In genomic region chr2:8174641-8175257, GRCh38 we compare ENCODE assay signal across 27 cellular contexts.
DNase-seq lines count a peak whose midpoint lies in the region; ATAC-seq and TF ChIP-seq lines count a peak whose summit lies in the region.
"Had no signal": no experiment of that assay in that cellular context is flagged by ENCODE, and none has a peak within 500 bp of the region (broad histone marks: within the 10 kb centered on the region; RNA-seq: fewer than 3 reads in every experiment).

No MANE protein-coding gene starts in this region.

- H3K4me3 ChIP-seq in astrocyte of the spinal cord (ENCODE audit: low read depth, low read length) = no peak overlapping the region
- H3K4me3 ChIP-seq in tibial artery = no peak overlapping the region
- no peak overlapping the region for H3K4me3 ChIP-seq in lower lobe of right lung
- H3K4me3 ChIP-seq: dorsolateral prefrontal cortex, GM12878, heart left ventricle, right atrium auricular region, tibial nerve had no signal

- in situ Hi-C loops in astrocyte of the spinal cord (cut with HindIII; ENCODE audit: low sequenced_read_pairs) = no loop called here

- no peaks in the 10 kb centered on the region for H3K36me3 ChIP-seq in tibial artery
- no peaks in the 10 kb centered on the region for H3K36me3 ChIP-seq in lower lobe of right lung
- H3K36me3 ChIP-seq: heart left ventricle, right atrium auricular region, tibial nerve had no signal

- intact Hi-C loops in tibial artery (cut with DNase I; ENCODE audit: low total_unique reads) = loop anchor here (5.0 kb wide), 1 partner anchor 43 kb away; no protein-coding TSS in a partner anchor
- intact Hi-C loops in lower lobe of right lung (cut with DNase I) = no loop called here
- intact Hi-C loops in posterior vena cava (cut with DNase I) = no loop called here

- no peak for TF ChIP-seq CTCF in astrocyte of the spinal cord (IDR thresholded peaks at IDR 0.05; ENCODE audit: low read depth, low read length)
- no peak for TF ChIP-seq CTCF in tibial artery (IDR thresholded peaks at IDR 0.05)
- TF ChIP-seq CTCF in lower lobe of right lung (IDR thresholded peaks at IDR 0.05) = no peak

- H3K9me3 ChIP-seq in tibial artery (peaks cover 0 to 7% (median 0%) of the 10 kb centered on the region in 3 donors), lower lobe of right lung (no peaks in the 10 kb centered on the region)
- H3K9me3 ChIP-seq: right atrium auricular region, tibial nerve had no signal

- peaks cover 0 to 49% (median 19%) of the 10 kb centered on the region in 4 donors for H3K4me1 ChIP-seq in tibial artery
- no peaks in the 10 kb centered on the region for H3K4me1 ChIP-seq in lower lobe of right lung
- H3K4me1 ChIP-seq: right atrium auricular region, tibial nerve had no signal

- DNase-seq in GM03348 (ENCODE audit: low spot score) (peak; percentile 26), astrocyte of the spinal cord (ENCODE audit: low read depth, low spot score) (peak; percentile 14), kidney tubule cell (ENCODE audit: low spot score) (peak; percentile 93), tibial artery (peak in 1 of 2 donors; percentile 78), lower lobe of right lung (no peak), posterior vena cava (ENCODE audit: low spot score) (no peak)
- DNase-seq: activated CD4-positive, alpha-beta T cell treated with anti-CD3 and anti-CD28 coated beads for 4 hours; activated CD8-positive, alpha-beta memory T cell treated with anti-CD3 and anti-CD28 coated beads for 24 hours; activated naive CD4-positive, alpha-beta T cell; activated T-cell treated with anti-CD3 and anti-CD28 coated beads, Interleukin-2, amount 50 U/mL, for 4 hours; amniotic stem cell; CD8-positive, alpha-beta memory T cell; DMS79; H7; heart left ventricle; left colon; naive B cell; NCI-H1694; NCI-H2171; NCI-H524 treated with DMSO at 0.1 percent for 48 hours; occipital lobe; stimulated activated CD4-positive, alpha-beta T cell treated with anti-CD3 and anti-CD28 coated beads, Interleukin-4, amount 100 ng/mL, for 24 hours had no signal

- H3K27me3 ChIP-seq in tibial artery (no peaks in the 10 kb centered on the region), lower lobe of right lung (ENCODE audit: low read depth) (no peaks in the 10 kb centered on the region)
- H3K27me3 ChIP-seq: heart left ventricle, right atrium auricular region, tibial nerve had no signal

- ATAC-seq in lower lobe of right lung (no peak), HG02884 (IDR thresholded peaks at IDR 0.05; ENCODE audit: unreplicated experiment) (no peak)
- ATAC-seq: activated T-cell treated with anti-CD3 and anti-CD28 coated beads, Interleukin-2, amount 50 U/mL, for 4 hours; GM12878; left colon had no signal

- H3K27ac ChIP-seq in tibial artery (peak overlapping the region; percentile 64 to 66), lower lobe of right lung (no peak overlapping the region)
- H3K27ac ChIP-seq: right atrium auricular region, tibial nerve had no signal

Comparison
In these comparisons a context has a peak if more than half of its experiments do, and no peak if none do; other contexts are left out.
1. DNase-seq: peak in GM03348 (single experiment), astrocyte of the spinal cord (single experiment) and kidney tubule cell (single experiment); none in lower lobe of right lung (single experiment) and posterior vena cava (single experiment).